ENCODE assay signal across 21 cellular contexts in genomic region chrX:136047969-136048368, GRCh38.
DNase-seq lines count a peak whose midpoint lies in the region; ATAC-seq and TF ChIP-seq lines count a peak whose summit lies in the region.
"Had no signal": no experiment of that assay in that cellular context is flagged by ENCODE, and none has a peak within 500 bp of the region (broad histone marks: within the 10 kb centered on the region; RNA-seq: fewer than 3 reads in every experiment).

No MANE protein-coding gene starts in this region.

- DNase-seq in HCEC 1CT (peak; percentile 48), amniotic stem cell (lab: John Stamatoyannopoulos, UW) (peak; percentile 11), hepatocyte (ENCODE audit: low spot score) (no peak), uterus (no peak), natural killer cell (no peak), midbrain (lab: John Stamatoyannopoulos, UW) (no peak), T1000 (lab: John Stamatoyannopoulos, UW) (no peak)
- DNase-seq: activated CD4-positive, CD25-positive, alpha-beta regulatory T cell; activated CD8-positive, alpha-beta T cell treated with anti-CD3 and anti-CD28 coated beads, Interleukin-2, amount 10 ng/mL, durations not matched to agents 7 days and 5 days; AML-193; cerebellar nuclear complex; COR-L47; MV-4-11; NCI-H2029; NCI-H446 treated with DMSO at 0.1 percent for 48 hours; nephron progenitor cell; retina; Right ventricle myocardium superior; upper lobe of right lung had no signal

- TF ChIP-seq POLR2A in uterus (IDR thresholded peaks at IDR 0.05): no peak

- H3K9me2 ChIP-seq in hepatocyte (replicated peaks; ENCODE audit: insufficient read depth): no peaks in the 10 kb centered on the region

- no peak overlapping the region for H2AFZ ChIP-seq in hepatocyte

- H3K27ac ChIP-seq in hepatocyte: peak overlapping the region; percentile 54
- peak overlapping the region; percentile 53 to 64 for H3K27ac ChIP-seq in uterus
- H3K27ac ChIP-seq: upper lobe of right lung had no signal

- no peak overlapping the region for H3K4me2 ChIP-seq in hepatocyte

- H3K27ac Mint-ChIP-seq in natural killer cell: no peak overlapping the region
- H3K27ac Mint-ChIP-seq: activated CD8-positive, alpha-beta T cell treated with anti-CD3 and anti-CD28 coated beads, Interleukin-2, amount 10 ng/mL, durations not matched to agents 7 days and 5 days; nephron progenitor cell; stimulated activated naive CD8-positive, alpha-beta T cell treated with anti-CD3 and anti-CD28 coated beads, Interleukin-15, Interleukin-2, amounts not matched to agents 100 ng/mL and 50 ng/mL, for 24 hours had no signal

- H3K27me3 Mint-ChIP-seq in natural killer cell (ENCODE audit: low read depth in 2 of 2): no peaks in the 10 kb centered on the region
- H3K27me3 Mint-ChIP-seq: stimulated activated naive CD8-positive, alpha-beta T cell treated with anti-CD3 and anti-CD28 coated beads, Interleukin-15, Interleukin-2, amounts not matched to agents 100 ng/mL and 50 ng/mL, for 24 hours had no signal

- H3K4me3 ChIP-seq in hepatocyte (no peak overlapping the region), uterus (no peak overlapping the region)
- H3K4me3 ChIP-seq: HAP-1, upper lobe of right lung had no signal

- no peaks in the 10 kb centered on the region for H3K36me3 Mint-ChIP-seq in natural killer cell

- H3K79me2 ChIP-seq in hepatocyte: no peaks in the 10 kb centered on the region

- H3K36me3 ChIP-seq in hepatocyte (replicated peaks; ENCODE audit: insufficient read depth, low read depth): no peaks in the 10 kb centered on the region
- no peaks in the 10 kb centered on the region for H3K36me3 ChIP-seq in uterus
- H3K36me3 ChIP-seq: HAP-1, upper lobe of right lung had no signal

- H3K4me3 Mint-ChIP-seq in natural killer cell: no peak overlapping the region
- H3K4me3 Mint-ChIP-seq: activated CD8-positive, alpha-beta T cell treated with anti-CD3 and anti-CD28 coated beads, Interleukin-2, amount 10 ng/mL, durations not matched to agents 7 days and 5 days; nephron progenitor cell; stimulated activated naive CD8-positive, alpha-beta T cell treated with anti-CD3 and anti-CD28 coated beads, Interleukin-15, Interleukin-2, amounts not matched to agents 100 ng/mL and 50 ng/mL, for 24 hours had no signal

- H3K4me1 ChIP-seq in hepatocyte (ENCODE audit: insufficient read depth) (no peaks in the 10 kb centered on the region), uterus (peaks cover 0 to 4% of the 10 kb centered on the region in 2 donors)
- H3K4me1 ChIP-seq: HAP-1, upper lobe of right lung had no signal

- H3K27me3 ChIP-seq in hepatocyte (no peaks in the 10 kb centered on the region), uterus (no peaks in the 10 kb centered on the region)
- H3K27me3 ChIP-seq: upper lobe of right lung had no signal

- 70% methylated on average over 4 of the region's 4 CpGs for WGBS in hepatocyte (ENCODE audit: low lambda C conversion rate, missing lambda C conversion rate)

- H3K9me3 ChIP-seq in hepatocyte (ENCODE audit: low read depth) (no peaks in the 10 kb centered on the region), uterus (no peaks in the 10 kb centered on the region)
- H3K9me3 ChIP-seq: HAP-1, upper lobe of right lung had no signal

- no peaks in the 10 kb centered on the region for H4K20me1 ChIP-seq in hepatocyte (ENCODE audit: insufficient read depth, poor library complexity, severe bottlenecking)

- H3K4me1 Mint-ChIP-seq in natural killer cell: no peaks in the 10 kb centered on the region

- ATAC-seq in natural killer cell: no peak
- ATAC-seq: activated CD8-positive, alpha-beta T cell treated with anti-CD3 and anti-CD28 coated beads, Interleukin-2, amount 10 ng/mL, durations not matched to agents 7 days and 5 days; upper lobe of right lung had no signal

- TF ChIP-seq CTCF in hepatocyte (IDR thresholded peaks at IDR 0.05; ENCODE audit: poor library complexity) (no peak), uterus (IDR thresholded peaks at IDR 0.05) (no peak), natural killer cell (IDR thresholded peaks at IDR 0.05) (no peak)

- intact Hi-C loops in uterus (cut with DNase I; ENCODE audit: low total_unique reads): no loop called here
- intact Hi-C loops in natural killer cell (cut with micrococcal nuclease): no loop called here

- H3K9me3 Mint-ChIP-seq in natural killer cell: no peaks in the 10 kb centered on the region
- H3K9me3 Mint-ChIP-seq: stimulated activated naive CD8-positive, alpha-beta T cell treated with anti-CD3 and anti-CD28 coated beads, Interleukin-15, Interleukin-2, amounts not matched to agents 100 ng/mL and 50 ng/mL, for 24 hours had no signal

Comparison
In these comparisons a context has a peak if more than half of its experiments do, and no peak if none do; other contexts are left out.
1. DNase-seq: peak in HCEC 1CT (single experiment) and amniotic stem cell (single experiment); none in hepatocyte (single experiment), uterus (0 of 2), natural killer cell (single experiment), midbrain (single experiment) and T1000 (single experiment).